In the genomic region with DNA sequence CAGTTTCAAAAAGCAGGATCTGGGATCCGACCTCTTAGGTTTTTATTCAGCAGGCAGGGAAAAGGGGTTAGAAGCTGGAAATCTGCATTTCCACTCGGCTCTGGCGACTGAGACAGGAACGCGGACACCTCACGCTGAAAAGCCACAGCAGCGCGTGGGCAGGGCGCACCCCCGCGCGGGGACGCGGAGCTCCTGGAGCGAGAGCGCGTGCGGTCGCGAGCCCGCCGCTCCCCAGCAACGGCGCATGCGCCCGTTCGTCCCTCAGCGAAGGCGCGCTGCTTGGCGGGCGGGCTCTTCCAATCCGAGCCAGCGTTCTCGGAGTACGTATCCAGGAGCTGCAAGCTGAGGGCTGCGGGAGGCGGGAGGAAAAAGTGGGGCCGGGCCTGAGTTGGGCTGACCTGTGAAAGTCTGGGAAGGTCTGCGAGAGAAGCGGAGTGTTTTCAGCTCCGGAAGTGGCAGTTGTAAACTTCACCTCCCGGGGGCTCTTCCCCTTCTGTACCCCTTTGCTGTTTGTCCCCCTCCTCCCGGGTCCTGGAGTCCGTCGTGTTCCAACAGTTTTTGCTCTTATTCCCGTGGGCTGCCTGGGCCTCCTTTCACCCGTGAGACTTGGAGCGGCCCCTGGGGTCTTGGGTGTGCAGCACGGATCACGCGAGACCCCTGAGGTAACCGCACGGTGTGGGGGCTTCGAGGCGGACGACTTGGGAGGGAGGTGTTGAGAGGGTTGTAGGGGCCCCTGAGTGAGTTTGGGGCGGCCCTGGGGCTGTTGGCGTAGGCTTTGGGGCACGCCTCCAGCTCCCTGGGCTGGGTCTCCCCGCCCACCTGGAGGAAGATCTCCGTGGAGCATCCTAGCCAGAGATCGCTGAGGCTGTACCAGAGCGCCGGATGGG, we compare ENCODE assay signal across 8 cellular contexts. TPM values are rescaled to one million over a fixed set of nuclear protein-coding genes. Genes with fewer than 3 reads are reported as not detected.
A peak's percentile ranks its signal among the peaks of the same experiment; 100 is the strongest.
DNase-seq lines count a peak whose midpoint lies in the region; ATAC-seq and TF ChIP-seq lines count a peak whose summit lies in the region.

A gene (plus strand): TSS at position 403 of the 887 bp plus-strand sequence. CDS start 11,046 bp downstream, outside the sequence.

- CTCF ChIA-PET in CD8-positive, alpha-beta memory T cell (lab: Charles Lee), result interaction anchor here (0.9 to 2.1 kb wide), 6 partner anchors 9 to 240 kb away, joined by 3 to 10 read pairs (median 6); no protein-coding TSS in a partner anchor
- CTCF ChIA-PET in activated CD4-positive, alpha-beta memory T cell treated with anti-CD3 and anti-CD28 coated beads, Interleukin-2, amount 10 ng/mL, durations not matched to agents 7 days and 5 days (lab: Charles Lee), result interaction anchor here (0.6 to 1.7 kb wide), 10 partner anchors 15 to 974 kb away, joined by 3 to 16 read pairs (median 3); no protein-coding TSS in a partner anchor

- peaks cover 0 to 2% (median 0%) of the 10 kb centered on the region in 5 donors for H3K9me3 Mint-ChIP-seq in CD8-positive, alpha-beta memory T cell
- H3K9me3 Mint-ChIP-seq in activated CD4-positive, alpha-beta memory T cell treated with anti-CD3 and anti-CD28 coated beads, Interleukin-2, amount 10 ng/mL, durations not matched to agents 7 days and 5 days, result no peaks in the 10 kb centered on the region

- peak within 1 kb of the TSS; percentile 87 to 97 (median 93) for H3K4me3 Mint-ChIP-seq in CD8-positive, alpha-beta memory T cell
- peak within 1 kb of the TSS; percentile 86 for H3K4me3 Mint-ChIP-seq in activated CD4-positive, alpha-beta memory T cell treated with anti-CD3 and anti-CD28 coated beads, Interleukin-2, amount 10 ng/mL, durations not matched to agents 7 days and 5 days

- WGBS in lung, 2 donors, result 0% methylated on average over 65 of the region's 65 CpGs

- H3K36me3 Mint-ChIP-seq in CD8-positive, alpha-beta memory T cell, result peaks cover 0 to 10% (median 0%) of the 10 kb centered on the region in 3 donors
- H3K36me3 Mint-ChIP-seq in activated CD4-positive, alpha-beta memory T cell treated with anti-CD3 and anti-CD28 coated beads, Interleukin-2, amount 10 ng/mL, durations not matched to agents 7 days and 5 days (ENCODE audit: low read depth), result no peaks in the 10 kb centered on the region

- peaks cover 12 to 20% (median 14%) of the 10 kb centered on the region in 3 donors for H3K4me1 Mint-ChIP-seq in CD8-positive, alpha-beta memory T cell
- peaks cover 19% of the 10 kb centered on the region for H3K4me1 Mint-ChIP-seq in activated CD4-positive, alpha-beta memory T cell treated with anti-CD3 and anti-CD28 coated beads, Interleukin-2, amount 10 ng/mL, durations not matched to agents 7 days and 5 days

- H3K4me3 ChIP-seq in CD8-positive, alpha-beta memory T cell (ENCODE audit: low read length), result peak within 1 kb of the TSS; percentile 98
- H3K4me3 ChIP-seq in lung, result peak within 1 kb of the TSS; percentile 65

- TF ChIP-seq CTCF in lung (IDR thresholded peaks at IDR 0.05; ENCODE audit: control extremely low read depth, extremely low read depth), result no peak

- POLR2A ChIA-PET in CD8-positive, alpha-beta memory T cell (lab: Charles Lee), result interaction anchor here (0.6 to 3.3 kb wide), 6 partner anchors 12 to 243 kb away, joined by 3 to 39 read pairs (median 5); a partner anchor contains a TSS
- POLR2A ChIA-PET in activated CD4-positive, alpha-beta memory T cell treated with anti-CD3 and anti-CD28 coated beads, Interleukin-2, amount 10 ng/mL, durations not matched to agents 7 days and 5 days (lab: Charles Lee), result interaction anchor here (0.8 to 2.2 kb wide), 9 partner anchors 9 to 243 kb away, joined by 3 to 45 read pairs (median 9); a partner anchor contains a TSS

- H3K27me3 ChIP-seq in CD8-positive, alpha-beta memory T cell (ENCODE audit: insufficient read depth, low read length, poor library complexity, severe bottlenecking), result no peaks in the 10 kb centered on the region
- H3K27me3 ChIP-seq in lung (ENCODE audit: control insufficient read depth, insufficient read depth), result no peaks in the 10 kb centered on the region

- DNase-seq in CD8-positive, alpha-beta memory T cell, result peak; percentile 77 to 90 (median 86)
- DNase-seq in HK-2 (ENCODE audit: unreplicated experiment) (peak; percentile 89), NCI-H82 treated with DMSO at 0.1 percent for 48 hours (lab: John Stamatoyannopoulos, UW; ENCODE audit: unreplicated experiment) (peak; percentile 76), ecto neural progenitor cell (ENCODE audit: low spot score) (peak; percentile 95), lung (ENCODE audit: low spot score) (peak; percentile 92)
- DNase-seq in activated CD4-positive, alpha-beta memory T cell treated with anti-CD3 and anti-CD28 coated beads, Interleukin-2, amount 10 ng/mL, durations not matched to agents 7 days and 5 days, result peak; percentile 89
- DNase-seq in stimulated activated CD4-positive, alpha-beta T cell treated with anti-CD3 and anti-CD28 coated beads, TNF-alpha, amount 100 ng/mL, for 24 hours (ENCODE audit: low read depth in 3 of 3), result peak; percentile 62 to 86 (median 74)

- no peaks in the 10 kb centered on the region for H3K36me3 ChIP-seq in CD8-positive, alpha-beta memory T cell (ENCODE audit: insufficient read depth, low read length)
- no peaks in the 10 kb centered on the region for H3K36me3 ChIP-seq in lung (ENCODE audit: control insufficient read depth in 2 of 2, insufficient read depth in 2 of 2, low read length in 2 of 2)

- peak within 1 kb of the TSS; percentile 40 for H3K27ac ChIP-seq in CD8-positive, alpha-beta memory T cell (ENCODE audit: low read depth, low read length)
- peak within 1 kb of the TSS; percentile 51 to 84 for H3K27ac ChIP-seq in lung (ENCODE audit: low read depth in 1 of 2, low read length in 1 of 2)

- H3K4me1 ChIP-seq in CD8-positive, alpha-beta memory T cell (ENCODE audit: insufficient read depth, low read length), result peaks cover 7% of the 10 kb centered on the region
- no peaks in the 10 kb centered on the region for H3K4me1 ChIP-seq in lung (ENCODE audit: control insufficient read depth in 2 of 2, insufficient read depth in 2 of 2, low read length in 2 of 2)

- peak; percentile 74 for ATAC-seq in GM19455 (IDR thresholded peaks at IDR 0.05; ENCODE audit: unreplicated experiment)
- ATAC-seq in lung (ENCODE audit: insufficient read depth, low FRiP score), result peak; percentile 96

- peak within 1 kb of the TSS; percentile 45 to 94 (median 86) for H3K27ac Mint-ChIP-seq in CD8-positive, alpha-beta memory T cell
- peak within 1 kb of the TSS; percentile 76 for H3K27ac Mint-ChIP-seq in activated CD4-positive, alpha-beta memory T cell treated with anti-CD3 and anti-CD28 coated beads, Interleukin-2, amount 10 ng/mL, durations not matched to agents 7 days and 5 days

- no peaks in the 10 kb centered on the region for H3K9me3 ChIP-seq in CD8-positive, alpha-beta memory T cell (ENCODE audit: low read length)
- no peaks in the 10 kb centered on the region for H3K9me3 ChIP-seq in lung (ENCODE audit: control insufficient read depth in 2 of 2, insufficient read depth in 1 of 2, low read length in 1 of 2)

- peaks cover 0 to 3% of the 10 kb centered on the region in 2 donors for H3K27me3 Mint-ChIP-seq in CD8-positive, alpha-beta memory T cell
- peaks cover 6% of the 10 kb centered on the region for H3K27me3 Mint-ChIP-seq in activated CD4-positive, alpha-beta memory T cell treated with anti-CD3 and anti-CD28 coated beads, Interleukin-2, amount 10 ng/mL, durations not matched to agents 7 days and 5 days

RNA-seq across cellular contexts. Expression of the gene that starts here (rescaled TPM):
- 1 to 10 TPM; 1.8 to 2.3 TPM for total RNA-seq in CD8-positive, alpha-beta memory T cell
- polyA plus RNA-seq in CD8-positive, alpha-beta memory T cell, result 0.62 TPM
- total RNA-seq in activated CD4-positive, alpha-beta memory T cell treated with anti-CD3 and anti-CD28 coated beads, Interleukin-2, amount 10 ng/mL, durations not matched to agents 7 days and 5 days, result 1 to 10 TPM; 2.1 to 2.5 TPM
- total RNA-seq in lung, result 10 to 100 TPM in 1 of 2 donors, 1 to 10 TPM in 1; 3.8 to 17.0 TPM
- polyA plus RNA-seq in lung, result 1 to 10 TPM in 1 of 2 donors, under 1 TPM in 1; 0.40 to 1.2 TPM

Comparison
In these comparisons a context has a peak if more than half of its experiments do, and no peak if none do; other contexts are left out.
1. Peak in every context shown above with its lines: DNase-seq, ATAC-seq, H3K4me3 ChIP-seq and H3K27ac ChIP-seq.